Comparison of ENCODE assay signal across 31 cellular contexts in the genomic region with DNA sequence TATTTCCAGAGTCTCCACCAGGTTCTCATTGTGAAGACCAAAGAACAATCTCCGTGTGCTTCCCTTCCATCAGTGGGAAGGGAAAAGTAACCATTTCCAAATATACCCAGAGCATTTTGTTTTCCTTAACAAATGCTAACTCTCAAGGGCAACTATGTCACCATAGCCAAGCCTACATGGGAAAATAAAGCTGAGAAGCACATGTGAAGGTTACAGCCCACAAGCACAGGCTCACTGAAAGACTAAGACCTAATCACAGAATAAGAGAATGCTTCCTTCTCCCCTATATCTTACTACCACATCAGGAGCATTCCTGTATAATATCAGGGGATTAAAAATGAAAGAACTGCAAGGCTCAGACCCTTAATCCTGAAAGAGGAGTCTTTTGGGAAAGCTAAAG. TPM values are rescaled to one million over a fixed set of nuclear protein-coding genes. Genes with fewer than 3 reads are reported as not detected.
"Had no signal": no experiment of that assay in that cellular context is flagged by ENCODE, and none has a peak within 500 bp of the region (broad histone marks: within the 10 kb centered on the region; RNA-seq: fewer than 3 reads in every experiment).

No MANE protein-coding gene starts in this region.

- H3K9me3 ChIP-seq: testis, thoracic aorta, thyroid gland, tibial artery, transverse colon, upper lobe of right lung, uterus, vagina had no signal

- H3K27ac ChIP-seq: stomach, suprapubic skin, testis, thoracic aorta, thyroid gland, tibial artery, tibial nerve, transverse colon, upper lobe of left lung, upper lobe of right lung, uterus, vagina had no signal

- H3K27me3 Mint-ChIP-seq: stimulated activated memory B cell treated with anti-CD40 and anti-IgM and Interleukin-4, amounts not matched to agents 10 μg/mL and 1 μg/mL and 100 μg/mL, for 72 hours; stimulated activated naive B cell treated with anti-CD40 and anti-IgM and Interleukin-4, amounts not matched to agents 10 μg/mL and 1 μg/mL and 100 μg/mL, for 72 hours; stimulated activated naive CD8-positive, alpha-beta T cell treated with anti-CD3 and anti-CD28 coated beads, Interleukin-15, amount 100 ng/mL, for 72 hours; stimulated activated naive CD8-positive, alpha-beta T cell treated with anti-CD3 and anti-CD28 coated beads, Interleukin-15, Interleukin-2, amounts not matched to agents 100 ng/mL and 50 ng/mL, for 24 hours; type B pancreatic cell had no signal

- H3K27ac Mint-ChIP-seq: stimulated activated effector memory CD8-positive, alpha-beta T cell treated with anti-CD3 and anti-CD28 coated beads, Interleukin-12 subunit alpha, Interleukin-12 subunit beta, amount 100 ng/mL, for 72 hours; stimulated activated memory B cell treated with anti-CD40 and anti-IgM and Interleukin-4, amounts not matched to agents 10 μg/mL and 1 μg/mL and 100 μg/mL, for 72 hours; stimulated activated naive B cell treated with anti-CD40 and anti-IgM and Interleukin-4, amounts not matched to agents 10 μg/mL and 1 μg/mL and 100 μg/mL, for 72 hours; stimulated activated naive CD8-positive, alpha-beta T cell treated with anti-CD3 and anti-CD28 coated beads, Interleukin-15, amount 100 ng/mL, for 72 hours; stimulated activated naive CD8-positive, alpha-beta T cell treated with anti-CD3 and anti-CD28 coated beads, Interleukin-15, Interleukin-2, amounts not matched to agents 100 ng/mL and 50 ng/mL, for 24 hours; type B pancreatic cell had no signal

- H3K36me3 ChIP-seq: uterus had no signal

- H3K4me3 ChIP-seq: stomach, suprapubic skin, testis, thoracic aorta, thyroid gland, tibial artery, tibial nerve, transverse colon, upper lobe of left lung, upper lobe of right lung, uterus, vagina had no signal

- DNase-seq: stimulated activated CD4-positive, alpha-beta T cell treated with anti-CD3 and anti-CD28 coated beads, Interleukin-2, amount 100 ng/mL, for 48 hours; stimulated activated CD4-positive, alpha-beta T cell treated with anti-CD3 and anti-CD28 coated beads, Interleukin-4, amount 100 ng/mL, for 1 hour; stimulated activated CD4-positive, alpha-beta T cell treated with anti-CD3 and anti-CD28 coated beads, Interleukin-4, amount 100 ng/mL, for 24 hours; stimulated activated CD4-positive, alpha-beta T cell treated with anti-CD3 and anti-CD28 coated beads, Interleukin-4, amount 100 ng/mL, for 4 hours; stimulated activated CD8-positive, alpha-beta memory T cell treated with anti-CD3 and anti-CD28 coated beads, Interleukin-4, amount 100 ng/mL, for 48 hours; stimulated activated naive B cell treated with anti-CD40 and anti-IgM and Interleukin-4, amounts not matched to agents 10 μg/mL and 1 μg/mL and 100 μg/mL, for 72 hours; stimulated activated naive CD4-positive, alpha-beta T cell; stimulated activated naive CD4-positive, alpha-beta T cell treated with Interleukin-2 at 50 U/mL for 16 hours; stimulated activated naive CD8-positive, alpha-beta T cell treated with anti-CD3 and anti-CD28 coated beads, Interleukin-15, amount 100 ng/mL, for 72 hours; stimulated activated naive CD8-positive, alpha-beta T cell treated with anti-CD3 and anti-CD28 coated beads, Interleukin-15, Interleukin-2, amounts not matched to agents 100 U/mL and 50 U/mL, for 24 hours; stomach; substantia nigra; testis; thyroid gland; tibial artery; transverse colon; trophoblast cell; upper lobe of left lung; upper lobe of right lung; uterus had no signal

- H3K4me1 Mint-ChIP-seq: stimulated activated memory B cell treated with anti-CD40 and anti-IgM and Interleukin-4, amounts not matched to agents 10 μg/mL and 1 μg/mL and 100 μg/mL, for 72 hours; stimulated activated naive B cell treated with anti-CD40 and anti-IgM and Interleukin-4, amounts not matched to agents 10 μg/mL and 1 μg/mL and 100 μg/mL, for 72 hours; stimulated activated naive CD8-positive, alpha-beta T cell treated with anti-CD3 and anti-CD28 coated beads, Interleukin-15, amount 100 ng/mL, for 72 hours had no signal

- FAIRE-seq: urothelium cell line had no signal

- H3K4me3 Mint-ChIP-seq: stimulated activated effector memory CD8-positive, alpha-beta T cell treated with anti-CD3 and anti-CD28 coated beads, Interleukin-12 subunit alpha, Interleukin-12 subunit beta, amount 100 ng/mL, for 72 hours; stimulated activated memory B cell treated with anti-CD40 and anti-IgM and Interleukin-4, amounts not matched to agents 10 μg/mL and 1 μg/mL and 100 μg/mL, for 72 hours; stimulated activated naive B cell treated with anti-CD40 and anti-IgM and Interleukin-4, amounts not matched to agents 10 μg/mL and 1 μg/mL and 100 μg/mL, for 72 hours; stimulated activated naive CD8-positive, alpha-beta T cell treated with anti-CD3 and anti-CD28 coated beads, Interleukin-15, amount 100 ng/mL, for 72 hours; stimulated activated naive CD8-positive, alpha-beta T cell treated with anti-CD3 and anti-CD28 coated beads, Interleukin-15, Interleukin-2, amounts not matched to agents 100 ng/mL and 50 ng/mL, for 24 hours; type B pancreatic cell had no signal

- ATAC-seq: stimulated activated effector memory CD8-positive, alpha-beta T cell treated with anti-CD3 and anti-CD28 coated beads, Interleukin-12 subunit alpha, Interleukin-12 subunit beta, amount 100 ng/mL, for 72 hours; stimulated activated memory B cell treated with anti-CD40 and anti-IgM and Interleukin-4, amounts not matched to agents 10 μg/mL and 1 μg/mL and 100 μg/mL, for 72 hours; stimulated activated naive B cell treated with anti-CD40 and anti-IgM and Interleukin-4, amounts not matched to agents 10 μg/mL and 1 μg/mL and 100 μg/mL, for 72 hours; stimulated activated naive CD8-positive, alpha-beta T cell treated with anti-CD3 and anti-CD28 coated beads, Interleukin-15, amount 100 ng/mL, for 72 hours; stimulated activated naive CD8-positive, alpha-beta T cell treated with anti-CD3 and anti-CD28 coated beads, Interleukin-15, Interleukin-2, amounts not matched to agents 100 U/mL and 50 U/mL, for 24 hours; upper lobe of right lung had no signal

- H3K4me1 ChIP-seq: stomach, suprapubic skin, testis, thyroid gland, tibial artery, tibial nerve, transverse colon, upper lobe of left lung, upper lobe of right lung, uterus, vagina had no signal

- H3K27me3 ChIP-seq: stomach, suprapubic skin, testis, thyroid gland, tibial artery, tibial nerve, transverse colon, upper lobe of left lung, upper lobe of right lung, uterus, vagina had no signal

RNA-seq across cellular contexts. Expression of a gene that starts 28.2 kb away (rescaled TPM):
- total RNA-seq: stomach, subcutaneous adipose tissue, thoracic aorta, thyroid gland, tibial nerve, transverse colon, upper lobe of left lung, upper lobe of right lung, urinary bladder, uterus, vagina had no signal
- polyA plus RNA-seq: stomach, urinary bladder had no signal
